ENCODE assay signal across 10 cellular contexts in genomic region chr16:24993722-24994686, GRCh38. TPM values are rescaled to one million over a fixed set of nuclear protein-coding genes. Genes with fewer than 3 reads are reported as not detected.
A peak's percentile ranks its signal among the peaks of the same experiment; 100 is the strongest.
DNase-seq lines count a peak whose midpoint lies in the region; ATAC-seq and TF ChIP-seq lines count a peak whose summit lies in the region.
"Had no signal": no experiment of that assay in that cellular context is flagged by ENCODE, and none has a peak within 500 bp of the region (broad histone marks: within the 10 kb centered on the region; RNA-seq: fewer than 3 reads in every experiment).

No MANE protein-coding gene starts in this region.

- H3K36me3 ChIP-seq in breast epithelium (no peaks in the 10 kb centered on the region), body of pancreas (replicated peaks in 1 of 2; ENCODE audit: insufficient read depth in 1 of 2, low read depth in 2 of 2) (no peaks in the 10 kb centered on the region), kidney epithelial cell (ENCODE audit: control insufficient read depth, insufficient read depth, low read length) (no peaks in the 10 kb centered on the region), uterus (no peaks in the 10 kb centered on the region)
- H3K36me3 ChIP-seq: cardiac muscle cell had no signal

- intact Hi-C loops in MCF 10A (cut with micrococcal nuclease) (no loop called here), breast epithelium (cut with DNase I; ENCODE audit: low total_unique reads) (no loop called here), body of pancreas (cut with DNase I) (no loop called here), uterus (cut with DNase I; ENCODE audit: low total_unique reads) (no loop called here)
- intact Hi-C loops in activated CD4-positive, alpha-beta memory T cell treated with anti-CD3 and anti-CD28 coated beads for 36 hours (cut with micrococcal nuclease) = no loop called here

- TF ChIP-seq POLR2A in breast epithelium (IDR thresholded peaks at IDR 0.05) (no peak), body of pancreas (IDR thresholded peaks at IDR 0.05) (no peak), uterus (IDR thresholded peaks at IDR 0.05) (no peak)

- POLR2A ChIA-PET in MCF 10A (lab: Yijun Ruan, JAX) (interaction anchor here (0.8 to 1.3 kb wide), 4 partner anchors 11 to 55 kb away, joined by 3 to 8 read pairs (median 6); partner anchors contain the start of gene ARHGAP17), T-cell (lab: Charles Lee) (interaction anchor here (0.7 kb wide), 2 partner anchors 25 to 44 kb away, joined by 3 to 4 read pairs; no protein-coding TSS in a partner anchor)
- POLR2A ChIA-PET in activated CD4-positive, alpha-beta memory T cell treated with anti-CD3 and anti-CD28 coated beads for 36 hours (lab: Charles Lee) = interaction anchor here (0.6 to 0.9 kb wide), 2 partner anchors 75 to 452 kb away, joined by 3 read pairs; no protein-coding TSS in a partner anchor

- no TSS peak for BruUV-seq in MCF 10A (replicated peaks; lab: Mats Ljungman, UMichigan)

- H3K9me3 ChIP-seq in breast epithelium (no peaks in the 10 kb centered on the region), body of pancreas (no peaks in the 10 kb centered on the region), uterus (no peaks in the 10 kb centered on the region)

- no peak overlapping the region for H3K4me3 Mint-ChIP-seq in MCF 10A (ENCODE audit: unreplicated experiment)
- H3K4me3 Mint-ChIP-seq in T-cell = no peak overlapping the region
- H3K4me3 Mint-ChIP-seq in activated CD4-positive, alpha-beta memory T cell treated with anti-CD3 and anti-CD28 coated beads for 36 hours = no peak overlapping the region

- WGBS in body of pancreas, 2 donors = 65 to 68% methylated on average over 11 of the region's 11 CpGs

- H3K27me3 Mint-ChIP-seq in MCF 10A (ENCODE audit: insufficient read depth, unreplicated experiment) (no peaks in the 10 kb centered on the region), T-cell (no peaks in the 10 kb centered on the region)
- H3K27me3 Mint-ChIP-seq in activated CD4-positive, alpha-beta memory T cell treated with anti-CD3 and anti-CD28 coated beads for 36 hours = no peaks in the 10 kb centered on the region
- H3K27me3 Mint-ChIP-seq: CD4-positive, alpha-beta memory T cell had no signal

- H3K4me3 ChIP-seq in breast epithelium (no peak overlapping the region), body of pancreas (no peak overlapping the region), kidney epithelial cell (ENCODE audit: low read depth, low read length) (no peak overlapping the region), uterus (no peak overlapping the region)
- H3K4me3 ChIP-seq: cardiac muscle cell had no signal

- peaks cover 0 to 3% of the 10 kb centered on the region in 2 donors for H3K4me1 ChIP-seq in breast epithelium
- peaks cover 48% of the 10 kb centered on the region for H3K4me1 ChIP-seq in body of pancreas
- H3K4me1 ChIP-seq in uterus = peaks cover 6 to 28% of the 10 kb centered on the region in 2 donors

- H3K9me3 Mint-ChIP-seq in MCF 10A (ENCODE audit: unreplicated experiment) (no peaks in the 10 kb centered on the region), T-cell (no peaks in the 10 kb centered on the region)
- H3K9me3 Mint-ChIP-seq in activated CD4-positive, alpha-beta memory T cell treated with anti-CD3 and anti-CD28 coated beads for 36 hours = no peaks in the 10 kb centered on the region
- H3K9me3 Mint-ChIP-seq: CD4-positive, alpha-beta memory T cell had no signal

- TF ChIP-seq CTCF in MCF 10A (IDR thresholded peaks at IDR 0.05; ENCODE audit: unreplicated experiment) = no peak
- no peak for TF ChIP-seq CTCF in breast epithelium (IDR thresholded peaks at IDR 0.05)
- TF ChIP-seq CTCF in body of pancreas (IDR thresholded peaks at IDR 0.05) = no peak
- no peak for TF ChIP-seq CTCF in kidney epithelial cell (IDR thresholded peaks at IDR 0.05; ENCODE audit: insufficient read depth, low read length, poor library complexity, severe bottlenecking)
- TF ChIP-seq CTCF in uterus (IDR thresholded peaks at IDR 0.05) = no peak

- CTCF ChIA-PET in MCF 10A (lab: Yijun Ruan, JAX) (interaction anchor here (0.9 to 1.1 kb wide), 2 partner anchors 8 to 16 kb away, joined by 3 to 5 read pairs; no protein-coding TSS in a partner anchor), T-cell (lab: Charles Lee) (interaction anchor here in 1 of 2 donors (0.6 kb wide), 1 partner anchor 169 kb away, joined by 6 read pairs; no protein-coding TSS in a partner anchor)
- CTCF ChIA-PET in activated CD4-positive, alpha-beta memory T cell treated with anti-CD3 and anti-CD28 coated beads for 36 hours (lab: Charles Lee) = interaction anchor here (1.1 kb wide), 1 partner anchor 21 kb away, joined by 3 read pairs; the partner anchor contains the start of gene ARHGAP17

- ATAC-seq in body of pancreas (peak; percentile 66), T-cell (replicated peaks in 1 of 4) (no peak), HG02938 (IDR thresholded peaks at IDR 0.05; ENCODE audit: unreplicated experiment) (no peak)

- DNase-seq in MCF 10A (ENCODE audit: unreplicated experiment) (peak; percentile 75), breast epithelium (ENCODE audit: low spot score in 2 of 2) (no peak), body of pancreas (peak in 3 of 4 donors; percentile 27 to 51 (median 29)), kidney epithelial cell (ENCODE audit: low read depth) (peak; percentile 84), uterus (no peak), T-cell (no peak)
- DNase-seq in activated CD4-positive, alpha-beta memory T cell treated with anti-CD3 and anti-CD28 coated beads for 36 hours = no peak
- DNase-seq: CD4-positive, alpha-beta memory T cell had no signal

- H3K27me3 ChIP-seq in breast epithelium = no peaks in the 10 kb centered on the region
- no peaks in the 10 kb centered on the region for H3K27me3 ChIP-seq in body of pancreas
- H3K27me3 ChIP-seq in kidney epithelial cell (ENCODE audit: control insufficient read depth, insufficient read depth, low read length) = no peaks in the 10 kb centered on the region
- no peaks in the 10 kb centered on the region for H3K27me3 ChIP-seq in uterus
- H3K27me3 ChIP-seq: cardiac muscle cell had no signal

- H3K27ac ChIP-seq in breast epithelium = peak overlapping the region in 1 of 2 donors; percentile 4
- H3K27ac ChIP-seq in body of pancreas = peak overlapping the region in 3 of 4 donors; percentile 2 to 34 (median 9)
- H3K27ac ChIP-seq in uterus = peak overlapping the region; percentile 25 to 57
- H3K27ac ChIP-seq: cardiac muscle cell had no signal

- H3K36me3 Mint-ChIP-seq in MCF 10A (ENCODE audit: insufficient read depth, unreplicated experiment) (peaks cover 5% of the 10 kb centered on the region), T-cell (peaks cover 21% of the 10 kb centered on the region)
- H3K36me3 Mint-ChIP-seq in activated CD4-positive, alpha-beta memory T cell treated with anti-CD3 and anti-CD28 coated beads for 36 hours = no peaks in the 10 kb centered on the region

- H3K4me1 Mint-ChIP-seq in MCF 10A (ENCODE audit: insufficient read depth, unreplicated experiment) (peaks cover 62% of the 10 kb centered on the region), T-cell (peaks cover 81 to 84% (median 81%) of the 10 kb centered on the region in 3 donors)
- peaks cover 68% of the 10 kb centered on the region for H3K4me1 Mint-ChIP-seq in activated CD4-positive, alpha-beta memory T cell treated with anti-CD3 and anti-CD28 coated beads for 36 hours (ENCODE audit: low read depth)

- peak overlapping the region; percentile 68 for H3K27ac Mint-ChIP-seq in MCF 10A (ENCODE audit: low read depth, unreplicated experiment)
- no peak overlapping the region for H3K27ac Mint-ChIP-seq in T-cell
- no peak overlapping the region for H3K27ac Mint-ChIP-seq in activated CD4-positive, alpha-beta memory T cell treated with anti-CD3 and anti-CD28 coated beads for 36 hours

RNA-seq across cellular contexts. Expression of gene ARHGAP17, which starts 21.2 kb away (rescaled TPM):
- total RNA-seq in MCF 10A (2022) (50.0 and 52.2 TPM in 2 replicates), breast epithelium (10 to 100 TPM; 40.8 to 43.6 (median 43.6) TPM), body of pancreas (10 to 100 TPM; 35.9 to 54.7 TPM), kidney epithelial cell (22.2 and 28.2 TPM in 2 replicates), uterus (100 to 1,000 TPM in 1 of 4 donors, 10 to 100 TPM in 3; 50.3 to 123 (median 82.5) TPM), T-cell (10 to 100 TPM; 61.5 to 78.1 (median 72.5) TPM)
- 10 to 100 TPM; 50.8 to 57.4 TPM for total RNA-seq in activated CD4-positive, alpha-beta memory T cell treated with anti-CD3 and anti-CD28 coated beads for 36 hours

Comparison
In these comparisons a context has a peak if more than half of its experiments do, and no peak if none do; other contexts are left out.
1. DNase-seq: peak in MCF 10A (single experiment), body of pancreas (3 of 4) and kidney epithelial cell (single experiment); none in breast epithelium (0 of 2), uterus (0 of 2), T-cell (0 of 34) and activated CD4-positive, alpha-beta memory T cell treated with anti-CD3 and anti-CD28 coated beads for 36 hours (single experiment).